8 cellular contexts compared by ENCODE assay signal in the genomic region with DNA sequence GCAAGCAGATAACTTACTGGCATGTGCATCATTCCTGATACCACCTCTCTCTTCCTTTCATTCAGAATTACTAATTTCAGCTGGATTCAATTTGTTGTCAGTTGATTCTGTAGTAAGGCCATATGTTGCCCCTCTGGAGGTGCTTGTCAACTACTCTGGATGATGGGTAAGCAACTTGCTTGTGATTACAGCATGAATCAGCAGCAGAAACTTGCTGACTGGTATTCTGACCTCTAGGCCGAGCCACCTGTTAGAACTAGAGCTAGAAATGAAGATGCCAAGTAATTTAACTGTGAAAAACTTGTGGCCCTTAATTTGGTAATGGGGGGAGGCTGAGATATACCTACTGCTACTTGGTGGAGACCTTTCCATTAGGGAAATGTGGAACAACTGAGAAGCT. TPM values are rescaled to one million over a fixed set of nuclear protein-coding genes. Genes with fewer than 3 reads are reported as not detected.
DNase-seq lines count a peak whose midpoint lies in the region; ATAC-seq, FAIRE-seq and TF ChIP-seq lines count a peak whose summit lies in the region.

No MANE protein-coding gene starts in this region.

- POLR2A ChIA-PET in OCI-LY7 (lab: Charles Lee) = interaction anchor here (0.6 to 1.5 kb wide), 4 partner anchors 11 to 539 kb away, joined by 3 to 6 read pairs (median 3); a partner anchor contains a TSS

- BruUV-seq in OCI-LY7 (replicated peaks; lab: Mats Ljungman, UMichigan) = no TSS peak

- no peak for ATAC-seq in GM21360 (IDR thresholded peaks at IDR 0.05; ENCODE audit: unreplicated experiment)
- no peak for ATAC-seq in GM19328 (IDR thresholded peaks at IDR 0.05; ENCODE audit: unreplicated experiment)

- no peaks in the 10 kb centered on the region for H3K9me3 ChIP-seq in OCI-LY7 (ENCODE audit: low read length)

- DNase-seq in OCI-LY7 (ENCODE audit: low spot score) (no peak), coronary artery (ENCODE audit: low spot score) (no peak), myocyte (ENCODE audit: low read depth) (peak; percentile 80), RCC 7860 (ENCODE audit: low spot score) (no peak), inferior parietal cortex (ENCODE audit: extremely low spot score) (no peak)

- CTCF ChIA-PET in OCI-LY7 (lab: Charles Lee; ENCODE audit: unreplicated experiment) = no interaction called here

- H3K27ac ChIP-seq in C4-2B = peak overlapping the region; percentile 30; the same call in 1 of the 2 replicates
- no peak overlapping the region for H3K27ac ChIP-seq in OCI-LY7 (ENCODE audit: low read depth, low read length, poor library complexity, severe bottlenecking)
- H3K27ac ChIP-seq in coronary artery = peak overlapping the region; percentile 96 to 100

- no peak for TF ChIP-seq CTCF in C4-2B (conservative IDR thresholded peaks at IDR 0.05)
- TF ChIP-seq CTCF in OCI-LY7 (conservative IDR thresholded peaks at IDR 0.05; ENCODE audit: low read length) = no peak
- no peak for TF ChIP-seq CTCF in coronary artery (IDR thresholded peaks at IDR 0.05)

- H2AFZ ChIP-seq in OCI-LY7 (ENCODE audit: low read length) = no peak overlapping the region

- H3K4me2 ChIP-seq in OCI-LY7 (ENCODE audit: low read length) = peak overlapping the region; percentile 97

- H3K36me3 ChIP-seq in OCI-LY7 (ENCODE audit: insufficient read depth, low read length) = peaks cover 81% of the 10 kb centered on the region

- H3K9me2 ChIP-seq in OCI-LY7 (ENCODE audit: insufficient read depth, low read length) = no peaks in the 10 kb centered on the region

- H3K4me1 ChIP-seq in OCI-LY7 (ENCODE audit: insufficient read depth, low read length, poor library complexity, severe bottlenecking) = peaks cover 41% of the 10 kb centered on the region

- peaks cover 99% of the 10 kb centered on the region for H3K79me2 ChIP-seq in OCI-LY7 (ENCODE audit: insufficient read depth, low read depth, low read length)

- H3K4me3 ChIP-seq in OCI-LY7 (ENCODE audit: low read depth, low read length, poor library complexity, severe bottlenecking) (peak overlapping the region; percentile 89), coronary artery (peak overlapping the region; percentile 100)

- peaks cover 37% of the 10 kb centered on the region for H4K20me1 ChIP-seq in OCI-LY7 (ENCODE audit: insufficient read depth, low read length)

- FAIRE-seq in RCC 7860 (lab: Jason Lieb, UNC) = no peak

- intact Hi-C loops in OCI-LY7 (cut with micrococcal nuclease; ENCODE audit: unreplicated experiment) = loop anchor here (5.0 kb wide), 1 partner anchor 102 kb away; a partner anchor contains a TSS

RNA-seq across cellular contexts. Expression of a gene that starts 5.1 kb away (rescaled TPM):
- total RNA-seq in OCI-LY7 (2014; rRNA removed; shearing (Covaris generic)) = 52.2 and 66.3 TPM in 2 replicates
- total RNA-seq in OCI-LY7 (2022) (150 TPM in 2 replicates), myocyte (89.2 and 109 TPM in 2 replicates)
- 229 TPM for polyA plus RNA-seq in myocyte (2012)

RNA-seq across cellular contexts. Expression of a gene that starts 10.3 kb away (rescaled TPM):
- 29.4 and 40.9 TPM in 2 replicates for total RNA-seq in OCI-LY7 (2014; rRNA removed; shearing (Covaris generic))
- total RNA-seq in OCI-LY7 (2022) = 48.8 and 49.5 TPM in 2 replicates
- 28.6 and 30.5 TPM in 2 replicates for total RNA-seq in myocyte
- polyA plus RNA-seq in myocyte (2012) = 48.2 TPM

RNA-seq across cellular contexts. Expression of a gene that starts 41.9 kb away (rescaled TPM):
- 65.8 and 73.4 TPM in 2 replicates for total RNA-seq in OCI-LY7 (2014; rRNA removed; shearing (Covaris generic))
- total RNA-seq in OCI-LY7 (2022) (61.8 and 61.9 TPM in 2 replicates), myocyte (23.8 and 29.6 TPM in 2 replicates)
- 71.5 TPM for polyA plus RNA-seq in myocyte (2012)

RNA-seq across cellular contexts. Expression of a gene that starts 43.4 kb away (rescaled TPM):
- 354 and 400 TPM in 2 replicates for total RNA-seq in OCI-LY7 (2014; rRNA removed; shearing (Covaris generic))
- 296 and 321 TPM in 2 replicates for total RNA-seq in OCI-LY7 (2022)
- total RNA-seq in myocyte = 329 and 397 TPM in 2 replicates
- polyA plus RNA-seq in myocyte (2012) = 759 TPM
